ENCODE assay signal across 8 cellular contexts in the genomic region with DNA sequence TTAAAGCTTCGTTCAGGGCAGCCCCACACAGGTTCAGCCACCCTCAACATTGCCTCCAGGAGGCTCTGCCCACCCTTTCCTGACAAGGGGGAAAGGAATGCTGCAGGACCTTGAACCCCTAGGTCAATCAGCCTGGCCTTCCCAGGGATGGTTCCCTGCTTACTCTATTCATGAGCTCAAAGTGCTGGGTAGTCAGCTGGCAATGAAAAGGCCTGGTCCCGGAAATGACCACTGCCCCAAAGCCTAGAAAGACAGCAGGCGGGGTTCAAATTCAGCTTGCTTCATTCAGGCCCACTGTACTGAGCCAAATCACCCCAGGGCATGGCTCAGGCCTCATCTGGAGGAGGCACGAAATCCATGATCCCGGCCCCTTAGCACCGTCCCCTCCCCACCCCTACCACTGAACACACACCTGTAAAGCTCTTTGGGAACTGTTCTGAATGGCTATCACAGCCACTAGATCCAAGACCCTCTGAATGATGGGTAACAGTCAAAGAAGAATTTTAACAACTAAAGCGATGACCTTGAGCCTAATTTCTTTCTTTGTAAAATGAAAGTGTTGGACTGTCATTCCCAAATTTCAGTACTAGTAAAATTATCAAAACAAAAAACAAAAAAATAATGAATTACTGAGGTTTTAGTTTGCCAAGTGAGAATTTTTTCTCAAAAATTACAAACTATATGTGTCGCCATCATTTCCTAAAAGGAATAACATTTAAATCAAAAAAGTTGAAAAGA. TPM values are rescaled to one million over a fixed set of nuclear protein-coding genes. Genes with fewer than 3 reads are reported as not detected.
DNase-seq lines count a peak whose midpoint lies in the region; ATAC-seq and TF ChIP-seq lines count a peak whose summit lies in the region.

No MANE protein-coding gene starts in this region.

- WGBS in ectodermal cell, 2 experiments = 46 to 54% methylated on average over 6 to 8 of the region's 8 CpGs

- TF ChIP-seq CTCF in OCI-LY1 (IDR thresholded peaks at IDR 0.05; ENCODE audit: low read length) = no peak

- peak overlapping the region; percentile 90 for H3K9ac ChIP-seq in OCI-LY1 (ENCODE audit: low read length)

- ATAC-seq in HG02759 (IDR thresholded peaks at IDR 0.05; ENCODE audit: unreplicated experiment) = no peak

- peaks cover 51% of the 10 kb centered on the region for H3K79me2 ChIP-seq in OCI-LY1 (ENCODE audit: insufficient read depth, low read length)

- H3K4me1 ChIP-seq in OCI-LY1 (ENCODE audit: insufficient read depth, low read length, severe bottlenecking) (peaks cover 33% of the 10 kb centered on the region), ectodermal cell (ENCODE audit: control insufficient read depth, insufficient read depth, low read length) (no peaks in the 10 kb centered on the region), mononuclear cell (ENCODE audit: insufficient read depth, low read length) (peaks cover 14% of the 10 kb centered on the region)

- 0 out of 2 replicates have a peak, but pooled peaks cover 4% of the 10 kb centered on the region for H3K36me3 ChIP-seq in OCI-LY1 (ENCODE audit: insufficient read depth, low read length)
- no peaks in the 10 kb centered on the region for H3K36me3 ChIP-seq in ectodermal cell (ENCODE audit: control insufficient read depth, insufficient read depth, low read length)

- H3F3A ChIP-seq in OCI-LY1 (ENCODE audit: insufficient read depth, low read length) = peaks cover 3% of the 10 kb centered on the region; the same call in 1 of the 2 replicates

- no peak overlapping the region for H2AFZ ChIP-seq in OCI-LY1 (ENCODE audit: low read length)

- peak overlapping the region; percentile 75 for H3K4me2 ChIP-seq in OCI-LY1 (ENCODE audit: low read length)

- no peaks in the 10 kb centered on the region for H4K20me1 ChIP-seq in OCI-LY1 (ENCODE audit: insufficient read depth, low read length)

- H3K9me3 ChIP-seq in OCI-LY1 (ENCODE audit: low read length) = no peaks in the 10 kb centered on the region
- H3K9me3 ChIP-seq in ectodermal cell (ENCODE audit: control insufficient read depth, low read length) = no peaks in the 10 kb centered on the region
- no peaks in the 10 kb centered on the region for H3K9me3 ChIP-seq in mononuclear cell (ENCODE audit: low read depth, low read length)

- H3K4me3 ChIP-seq in OCI-LY1 (ENCODE audit: low read depth, low read length, poor library complexity, severe bottlenecking) (peak overlapping the region; percentile 93), ectodermal cell (ENCODE audit: insufficient read depth, low read depth, low read length) (peak overlapping the region; percentile 54), mononuclear cell (ENCODE audit: low read length) (peak overlapping the region; percentile 46)

- H3K27me3 ChIP-seq in OCI-LY1 (ENCODE audit: insufficient read depth, low read length) (no peaks in the 10 kb centered on the region), ectodermal cell (ENCODE audit: control insufficient read depth, insufficient read depth, low read length, poor library complexity, severe bottlenecking) (peaks cover 14% of the 10 kb centered on the region), mononuclear cell (ENCODE audit: insufficient read depth, low read length) (no peaks in the 10 kb centered on the region)

- DNase-seq in Daoy (ENCODE audit: low read depth) = peak; percentile 67
- no peak for DNase-seq in NCI-H526 treated with DMSO at 0.1 percent for 48 hours (lab: John Stamatoyannopoulos, UW)
- DNase-seq in activated CD4-positive, CD25-positive, alpha-beta regulatory T cell (lab: John Stamatoyannopoulos, UW) = no peak
- no peak for DNase-seq in stimulated activated CD4-positive, alpha-beta T cell treated with anti-CD3 and anti-CD28 coated beads, Interleukin-15, amount 100 ng/mL, for 24 hours

- H3K9me2 ChIP-seq in OCI-LY1 (ENCODE audit: low read depth, low read length) = no peaks in the 10 kb centered on the region

- H3K27ac ChIP-seq in OCI-LY1 (ENCODE audit: low read depth, low read length, poor library complexity, severe bottlenecking) = no peak overlapping the region
- no peak overlapping the region for H3K27ac ChIP-seq in ectodermal cell (ENCODE audit: insufficient read depth, low read depth, low read length, poor library complexity, severe bottlenecking)

RNA-seq across cellular contexts. Expression of a gene that starts 1.0 kb away (rescaled TPM):
- 46.2 and 55.7 TPM in 2 replicates for total RNA-seq in Daoy (2014; rRNA removed; shearing (Covaris generic))
- 12.8 TPM for polyA plus RNA-seq in ectodermal cell (2013, experiment 1 of 4)
- polyA plus RNA-seq in ectodermal cell (2013, experiment 2 of 4) = 12.5 TPM
- 7.3 TPM for polyA plus RNA-seq in ectodermal cell (2013, experiment 3 of 4)
- polyA plus RNA-seq in ectodermal cell (2013, experiment 4 of 4) = 11.9 TPM
- total RNA-seq in mononuclear cell = 19.2 TPM

RNA-seq across cellular contexts. Expression of a gene that starts 20.9 kb away (rescaled TPM):
- 39.8 and 46.2 TPM in 2 replicates for total RNA-seq in Daoy (2014; rRNA removed; shearing (Covaris generic))
- polyA plus RNA-seq in ectodermal cell (2013, experiment 1 of 4) = 12.7 TPM
- polyA plus RNA-seq in ectodermal cell (2013, experiment 2 of 4) = 13.9 TPM
- polyA plus RNA-seq in ectodermal cell (2013, experiment 3 of 4) = 9.7 TPM
- polyA plus RNA-seq in ectodermal cell (2013, experiment 4 of 4) = 15.8 TPM
- 6.3 TPM for total RNA-seq in mononuclear cell

RNA-seq across cellular contexts. Expression of a gene that starts 36.1 kb away (rescaled TPM):
- total RNA-seq in Daoy (2014; rRNA removed; shearing (Covaris generic)) = 268 and 373 TPM in 2 replicates
- 96.3 TPM for polyA plus RNA-seq in ectodermal cell (2013, experiment 1 of 4)
- polyA plus RNA-seq in ectodermal cell (2013, experiment 2 of 4) = 77.8 TPM
- polyA plus RNA-seq in ectodermal cell (2013, experiment 3 of 4) = 86.9 TPM
- 89.9 TPM for polyA plus RNA-seq in ectodermal cell (2013, experiment 4 of 4)
- 53.1 TPM for total RNA-seq in mononuclear cell
